Comparison of ENCODE assay signal across 8 cellular contexts in the genomic region with DNA sequence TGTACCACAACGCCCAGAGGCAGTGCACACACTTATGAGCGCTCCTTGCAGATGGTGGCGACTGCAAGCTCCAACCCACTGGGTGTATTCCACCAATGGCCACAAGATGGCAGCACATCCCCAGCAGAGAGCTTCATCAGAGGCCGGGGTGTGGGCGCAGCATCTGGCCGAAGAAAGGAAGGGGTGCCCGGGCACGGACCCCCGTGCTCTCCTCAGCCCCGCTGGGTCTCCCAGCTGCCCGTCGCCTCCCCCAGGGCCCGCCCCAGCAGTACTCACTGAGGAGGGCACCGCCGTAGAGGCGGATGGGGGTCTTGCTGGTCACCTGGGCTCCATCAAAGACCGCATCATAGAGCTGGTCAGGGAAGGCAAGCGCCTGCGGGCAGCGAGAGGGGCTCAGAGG. TPM values are rescaled to one million over a fixed set of nuclear protein-coding genes. Genes with fewer than 3 reads are reported as not detected.
DNase-seq lines count a peak whose midpoint lies in the region; ATAC-seq and TF ChIP-seq lines count a peak whose summit lies in the region.

No MANE protein-coding gene starts in this region.

- POLR2A ChIA-PET in naive thymus-derived CD4-positive, alpha-beta T cell (lab: Charles Lee): interaction anchor here (1.8 kb wide), 1 partner anchor 167 kb away, joined by 10 read pairs; no protein-coding TSS in a partner anchor

- H3K36me3 Mint-ChIP-seq in naive thymus-derived CD4-positive, alpha-beta T cell: no peaks in the 10 kb centered on the region
- peaks cover 6% of the 10 kb centered on the region for H3K36me3 Mint-ChIP-seq in stimulated activated effector memory CD8-positive, alpha-beta T cell treated with anti-CD3 and anti-CD28 coated beads, Interleukin-12 subunit alpha, Interleukin-12 subunit beta, amount 100 ng/mL, for 72 hours

- no peaks in the 10 kb centered on the region for H3K9me3 Mint-ChIP-seq in naive thymus-derived CD4-positive, alpha-beta T cell
- H3K9me3 Mint-ChIP-seq in stimulated activated effector memory CD8-positive, alpha-beta T cell treated with anti-CD3 and anti-CD28 coated beads, Interleukin-12 subunit alpha, Interleukin-12 subunit beta, amount 100 ng/mL, for 72 hours: no peaks in the 10 kb centered on the region

- ATAC-seq in HG03520 (IDR thresholded peaks at IDR 0.05; ENCODE audit: unreplicated experiment): peak; percentile 61
- ATAC-seq in naive thymus-derived CD4-positive, alpha-beta T cell: peak; percentile 85
- peak; percentile 79 for ATAC-seq in stimulated activated effector memory CD8-positive, alpha-beta T cell treated with anti-CD3 and anti-CD28 coated beads, Interleukin-12 subunit alpha, Interleukin-12 subunit beta, amount 100 ng/mL, for 72 hours

- H3K27ac ChIP-seq in naive thymus-derived CD4-positive, alpha-beta T cell (ENCODE audit: low read depth, low read length): no peak overlapping the region

- no peaks in the 10 kb centered on the region for H3K27me3 ChIP-seq in naive thymus-derived CD4-positive, alpha-beta T cell (ENCODE audit: control insufficient read depth in 2 of 2, insufficient read depth in 2 of 2, low read length in 2 of 2)

- CTCF ChIA-PET in naive thymus-derived CD4-positive, alpha-beta T cell (lab: Charles Lee): interaction anchor here (0.6 to 18.6 kb wide), 21 partner anchors 9 to 399 kb away, joined by 3 to 567 read pairs (median 4); no protein-coding TSS in a partner anchor

- intact Hi-C loops in naive thymus-derived CD4-positive, alpha-beta T cell (cut with micrococcal nuclease): loop anchor here (1.0 to 5.0 kb wide), 3 partner anchors 167 to 396 kb away; no protein-coding TSS in a partner anchor

- H3K27me3 Mint-ChIP-seq in naive thymus-derived CD4-positive, alpha-beta T cell: no peaks in the 10 kb centered on the region

- no peak overlapping the region for H3K27ac Mint-ChIP-seq in naive thymus-derived CD4-positive, alpha-beta T cell
- H3K27ac Mint-ChIP-seq in stimulated activated effector memory CD8-positive, alpha-beta T cell treated with anti-CD3 and anti-CD28 coated beads, Interleukin-12 subunit alpha, Interleukin-12 subunit beta, amount 100 ng/mL, for 72 hours: no peak overlapping the region

- peaks cover 0 to 4% (median 0%) of the 10 kb centered on the region in 7 donors for H3K4me1 Mint-ChIP-seq in naive thymus-derived CD4-positive, alpha-beta T cell
- peaks cover 15% of the 10 kb centered on the region for H3K4me1 Mint-ChIP-seq in stimulated activated effector memory CD8-positive, alpha-beta T cell treated with anti-CD3 and anti-CD28 coated beads, Interleukin-12 subunit alpha, Interleukin-12 subunit beta, amount 100 ng/mL, for 72 hours

- no peaks in the 10 kb centered on the region for H3K36me3 ChIP-seq in naive thymus-derived CD4-positive, alpha-beta T cell (ENCODE audit: control insufficient read depth in 2 of 3, insufficient read depth in 3 of 3, low read length in 3 of 3)

- no peak overlapping the region for H3K4me3 ChIP-seq in epithelial cell of esophagus (ENCODE audit: low read length)
- H3K4me3 ChIP-seq in naive thymus-derived CD4-positive, alpha-beta T cell (ENCODE audit: low read length): no peak overlapping the region

- peak; percentile 73 for DNase-seq in NCI-H82 (lab: John Stamatoyannopoulos, UW)
- no peak for DNase-seq in NCI-H82 treated with DMSO at 0.1 percent for 48 hours (lab: John Stamatoyannopoulos, UW; ENCODE audit: unreplicated experiment)
- DNase-seq in NOMO-1 treated with dmso at 0.1 percent for 144 hours (lab: John Stamatoyannopoulos, UW; ENCODE audit: unreplicated experiment): peak; percentile 38
- DNase-seq in activated CD8-positive, alpha-beta memory T cell treated with anti-CD3 and anti-CD28 coated beads for 48 hours (ENCODE audit: low read depth in 2 of 3, low spot score in 2 of 3): peak; percentile 62 to 83 (median 81)
- peak; percentile 76 for DNase-seq in epithelial cell of esophagus (ENCODE audit: low read depth)
- peak; percentile 51 to 86 (median 76) for DNase-seq in naive thymus-derived CD4-positive, alpha-beta T cell
- DNase-seq in stimulated activated effector memory CD8-positive, alpha-beta T cell treated with anti-CD3 and anti-CD28 coated beads, Interleukin-12 subunit alpha, Interleukin-12 subunit beta, amount 100 ng/mL, for 72 hours (ENCODE audit: low spot score in 2 of 2): peak; percentile 84 to 94

- H3K4me1 ChIP-seq in naive thymus-derived CD4-positive, alpha-beta T cell (ENCODE audit: control insufficient read depth in 2 of 2, insufficient read depth in 2 of 2, low read length in 2 of 2): peaks cover 0 to 5% of the 10 kb centered on the region in 2 donors

- no peak overlapping the region for H3K4me3 Mint-ChIP-seq in naive thymus-derived CD4-positive, alpha-beta T cell
- no peak overlapping the region for H3K4me3 Mint-ChIP-seq in stimulated activated effector memory CD8-positive, alpha-beta T cell treated with anti-CD3 and anti-CD28 coated beads, Interleukin-12 subunit alpha, Interleukin-12 subunit beta, amount 100 ng/mL, for 72 hours

- H3K9me3 ChIP-seq in naive thymus-derived CD4-positive, alpha-beta T cell (ENCODE audit: control insufficient read depth in 2 of 3, low read length in 3 of 3): no peaks in the 10 kb centered on the region

- peak; percentile 89 for TF ChIP-seq CTCF in epithelial cell of esophagus (IDR thresholded peaks at IDR 0.05; ENCODE audit: insufficient read depth, low read depth, low read length, missing control alignments)

RNA-seq across cellular contexts. Expression of a gene that starts 14.2 kb away (rescaled TPM):
- 1 to 10 TPM in 3 of 5 experiments, under 1 TPM in 2; 0.40 to 7.6 (median 2.0) TPM for total RNA-seq in naive thymus-derived CD4-positive, alpha-beta T cell
- polyA plus RNA-seq in naive thymus-derived CD4-positive, alpha-beta T cell: 1 to 10 TPM in 1 of 2 donors, under 1 TPM in 1; 0.35 to 1.2 TPM
